Comparison of ENCODE assay signal across 9 cellular contexts in genomic region chr13:109243311-109243951, GRCh38.
DNase-seq lines count a peak whose midpoint lies in the region; ATAC-seq and TF ChIP-seq lines count a peak whose summit lies in the region.
"Had no signal": no experiment of that assay in that cellular context is flagged by ENCODE, and none has a peak within 500 bp of the region (broad histone marks: within the 10 kb centered on the region; RNA-seq: fewer than 3 reads in every experiment).

No MANE protein-coding gene starts in this region.

- H3K27me3 Mint-ChIP-seq in neural progenitor cell (ENCODE audit: insufficient read depth, low read depth), result no peaks in the 10 kb centered on the region

- H3K27ac ChIP-seq in PC-9 (peak overlapping the region; percentile 92), esophagus muscularis mucosa (replicated peaks in 1 of 4) (peak overlapping the region; percentile 71 to 85 (median 76)), neural progenitor cell (no peak overlapping the region)

- peak overlapping the region; percentile 68 for H3K4me2 ChIP-seq in PC-9
- H3K4me2 ChIP-seq in neural progenitor cell, result no peak overlapping the region

- H3K4me1 ChIP-seq in PC-9 (replicated peaks; ENCODE audit: insufficient read depth) (peaks cover 39% of the 10 kb centered on the region), esophagus muscularis mucosa (peaks cover 13 to 46% (median 37%) of the 10 kb centered on the region in 4 donors), neural progenitor cell (no peaks in the 10 kb centered on the region)

- H3K27me3 ChIP-seq in PC-9 (ENCODE audit: insufficient read depth, low read depth) (no peaks in the 10 kb centered on the region), esophagus muscularis mucosa (no peaks in the 10 kb centered on the region), neural progenitor cell (no peaks in the 10 kb centered on the region)

- peaks cover 12% of the 10 kb centered on the region for H3K9me3 Mint-ChIP-seq in neural progenitor cell
- H3K9me3 Mint-ChIP-seq in activated naive CD4-positive, alpha-beta T cell treated with anti-CD3 and anti-CD28 coated beads, Interleukin-2, amount 50 U/mL, for 72 hours, result peaks cover 5 to 7% of the 10 kb centered on the region in 2 donors

- no peak overlapping the region for H2AFZ ChIP-seq in PC-9
- peak overlapping the region; percentile 13 for H2AFZ ChIP-seq in neural progenitor cell (replicated peaks)

- intact Hi-C loops in PC-9 (cut with micrococcal nuclease; ENCODE audit: unreplicated experiment), result loop anchor here (1.0 to 10.0 kb wide), 7 partner anchors 14 to 1471 kb away; partner anchors contain the start of gene ING1
- intact Hi-C loops in esophagus muscularis mucosa (cut with DNase I), result loop anchor here (2.0 to 10.0 kb wide), 2 partner anchors 97 to 541 kb away; partner anchors contain the start of gene IRS2

- WGBS in esophagus muscularis mucosa, result 11% methylated on average over 9 of the region's 9 CpGs

- H3K36me3 ChIP-seq in PC-9 (ENCODE audit: low read depth), result peaks cover 58% of the 10 kb centered on the region
- H3K36me3 ChIP-seq in esophagus muscularis mucosa, result no peaks in the 10 kb centered on the region
- H3K36me3 ChIP-seq in neural progenitor cell, result no peaks in the 10 kb centered on the region

- ATAC-seq in activated naive CD4-positive, alpha-beta T cell treated with anti-CD3 and anti-CD28 coated beads, Interleukin-2, amount 50 U/mL, for 72 hours, result no peak

- H3F3A ChIP-seq in PC-9 (ENCODE audit: insufficient read depth, low read depth) (peaks cover 33% of the 10 kb centered on the region), neural progenitor cell (ENCODE audit: low read depth) (no peaks in the 10 kb centered on the region)

- no peak overlapping the region for H3K9ac ChIP-seq in neural progenitor cell

- H3K27ac Mint-ChIP-seq in neural progenitor cell, result peak overlapping the region; percentile 38
- H3K27ac Mint-ChIP-seq in activated naive CD4-positive, alpha-beta T cell treated with anti-CD3 and anti-CD28 coated beads, Interleukin-2, amount 50 U/mL, for 72 hours, result no peak overlapping the region
- H3K27ac Mint-ChIP-seq: activated naive CD4-positive, alpha-beta T cell treated with anti-CD3 and anti-CD28 coated beads, Interleukin-2, amount 50 U/mL, for 24 hours had no signal

- peak; percentile 31 for DNase-seq in Ammon's horn (ENCODE audit: low spot score)
- DNase-seq in PC-9, result peak; percentile 75 to 96
- DNase-seq in esophagus muscularis mucosa (ENCODE audit: extremely low spot score), result no peak
- DNase-seq in neural progenitor cell (ENCODE audit: low spot score), result no peak
- DNase-seq in NCI-H2227 treated with DMSO at 0.1 percent for 48 hours (lab: John Stamatoyannopoulos, UW), result no peak
- no peak for DNase-seq in NCI-H1105 (lab: John Stamatoyannopoulos, UW)
- no peak for DNase-seq in activated naive CD4-positive, alpha-beta T cell treated with anti-CD3 and anti-CD28 coated beads, Interleukin-2, amount 50 U/mL, for 72 hours (ENCODE audit: low spot score in 2 of 2)
- DNase-seq in NK-92 (lab: John Stamatoyannopoulos, UW; ENCODE audit: unreplicated experiment), result no peak

- no peaks in the 10 kb centered on the region for H3K9me2 ChIP-seq in PC-9 (ENCODE audit: insufficient read depth)

- CTCF ChIA-PET in PC-9 (lab: Charles Lee), result interaction anchor here (0.6 to 0.7 kb wide), 2 partner anchors 848 to 885 kb away, joined by 3 read pairs; no protein-coding TSS in a partner anchor

- BruUV-seq in PC-9 (replicated peaks; lab: Mats Ljungman, UMichigan), result no TSS peak

- no peak for TF ChIP-seq POLR2A in esophagus muscularis mucosa (IDR thresholded peaks at IDR 0.05; ENCODE audit: low read depth)

- H4K20me1 ChIP-seq in PC-9 (ENCODE audit: insufficient read depth), result no peaks in the 10 kb centered on the region
- H4K20me1 ChIP-seq in neural progenitor cell (ENCODE audit: low read depth), result no peaks in the 10 kb centered on the region

- TF ChIP-seq EP300 in esophagus muscularis mucosa (IDR thresholded peaks at IDR 0.05), result peak; percentile 75

- H3K79me2 ChIP-seq in PC-9 (ENCODE audit: low read depth) (peaks cover 85% of the 10 kb centered on the region), neural progenitor cell (ENCODE audit: low read depth) (no peaks in the 10 kb centered on the region)

- H3K9me3 ChIP-seq in PC-9 (ENCODE audit: insufficient read depth, low read depth) (no peaks in the 10 kb centered on the region; the same call in 1 of the 2 replicates), esophagus muscularis mucosa (peaks cover 0 to 10% (median 2%) of the 10 kb centered on the region in 4 donors), neural progenitor cell (ENCODE audit: low read depth) (no peaks in the 10 kb centered on the region)

- peaks cover 18% of the 10 kb centered on the region for H3K4me1 Mint-ChIP-seq in neural progenitor cell
- H3K4me1 Mint-ChIP-seq: activated naive CD4-positive, alpha-beta T cell treated with anti-CD3 and anti-CD28 coated beads, Interleukin-2, amount 50 U/mL, for 24 hours had no signal

- H3K4me3 Mint-ChIP-seq in neural progenitor cell, result no peak overlapping the region
- H3K4me3 Mint-ChIP-seq: activated naive CD4-positive, alpha-beta T cell treated with anti-CD3 and anti-CD28 coated beads, Interleukin-2, amount 50 U/mL, for 24 hours had no signal

- POLR2A ChIA-PET in PC-9 (lab: Charles Lee; ENCODE audit: unreplicated experiment), result interaction anchor here (0.5 to 0.7 kb wide), 2 partner anchors 31 to 51 kb away, joined by 3 read pairs; no protein-coding TSS in a partner anchor

- TF ChIP-seq CTCF in PC-9 (conservative IDR thresholded peaks at IDR 0.05), result no peak
- TF ChIP-seq CTCF in esophagus muscularis mucosa (IDR thresholded peaks at IDR 0.05), result no peak
- TF ChIP-seq CTCF in neural progenitor cell (IDR thresholded peaks at IDR 0.05), result no peak

- no peaks in the 10 kb centered on the region for H3K36me3 Mint-ChIP-seq in neural progenitor cell
- H3K36me3 Mint-ChIP-seq in activated naive CD4-positive, alpha-beta T cell treated with anti-CD3 and anti-CD28 coated beads, Interleukin-2, amount 50 U/mL, for 72 hours, result no peaks in the 10 kb centered on the region
- H3K36me3 Mint-ChIP-seq: activated naive CD4-positive, alpha-beta T cell treated with anti-CD3 and anti-CD28 coated beads, Interleukin-2, amount 50 U/mL, for 24 hours had no signal

- peak overlapping the region; percentile 22; the same call in 1 of the 2 replicates for H3K4me3 ChIP-seq in PC-9
- H3K4me3 ChIP-seq in esophagus muscularis mucosa, result peak overlapping the region in 1 of 4 donors; percentile 12
- H3K4me3 ChIP-seq in neural progenitor cell, result no peak overlapping the region

Comparison
In these comparisons a context has a peak if more than half of its experiments do, and no peak if none do; other contexts are left out.
1. DNase-seq: peak in Ammon's horn (single experiment) and PC-9 (2 of 2); none in esophagus muscularis mucosa (single experiment), neural progenitor cell (single experiment), NCI-H2227 treated with DMSO at 0.1 percent for 48 hours (single experiment), NCI-H1105 (single experiment), activated naive CD4-positive, alpha-beta T cell treated with anti-CD3 and anti-CD28 coated beads, Interleukin-2, amount 50 U/mL, for 72 hours (0 of 2) and NK-92 (single experiment).